8 cellular contexts compared by ENCODE assay signal in the genomic region with DNA sequence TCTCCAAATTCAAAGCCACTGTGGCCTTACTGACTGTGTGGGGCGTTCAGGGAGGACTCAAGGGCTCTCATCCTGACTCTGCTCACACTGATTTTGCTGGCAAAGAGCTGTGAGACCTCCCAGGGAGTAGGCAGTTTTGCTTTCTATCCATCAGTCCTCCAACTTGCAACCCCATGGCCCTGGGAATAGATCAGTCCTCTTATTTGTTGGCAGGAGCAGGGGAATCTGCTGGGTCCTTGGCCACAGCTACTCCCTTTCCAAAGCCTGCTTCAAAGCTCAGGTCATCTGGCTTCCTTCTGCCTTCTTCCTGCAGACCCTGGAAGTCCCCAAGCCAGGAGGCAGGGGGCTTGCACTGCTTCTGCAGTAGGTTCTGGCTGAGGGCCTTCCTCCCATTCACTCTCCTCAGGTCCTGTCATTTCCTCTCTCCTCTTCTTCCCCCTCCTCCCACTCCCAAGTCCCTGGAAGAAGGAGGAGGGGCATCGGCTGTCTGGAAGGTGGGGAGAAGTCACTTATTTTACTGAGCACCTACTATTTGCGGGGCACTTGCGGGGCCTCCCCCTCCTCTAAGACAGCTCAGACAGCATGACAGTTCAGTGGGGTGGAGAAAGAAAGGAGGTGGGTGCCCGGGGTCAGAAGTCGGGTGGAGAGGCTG. TPM values are rescaled to one million over a fixed set of nuclear protein-coding genes. Genes with fewer than 3 reads are reported as not detected.
DNase-seq lines count a peak whose midpoint lies in the region; ATAC-seq lines count a peak whose summit lies in the region.

No MANE protein-coding gene starts in this region.

- POLR2A ChIA-PET in activated CD4-positive, alpha-beta T cell treated with anti-CD3 and anti-CD28 coated beads for 36 hours (lab: Charles Lee) = no interaction called here

- H3K27ac Mint-ChIP-seq in activated CD4-positive, alpha-beta T cell treated with anti-CD3 and anti-CD28 coated beads for 36 hours = no peak overlapping the region
- H3K27ac Mint-ChIP-seq in activated naive CD8-positive, alpha-beta T cell = no peak overlapping the region
- no peak overlapping the region for H3K27ac Mint-ChIP-seq in immature natural killer cell

- H3K9me3 ChIP-seq in stomach smooth muscle (ENCODE audit: control insufficient read depth in 2 of 2, low read length in 2 of 2) = no peaks in the 10 kb centered on the region

- CTCF ChIA-PET in activated CD4-positive, alpha-beta T cell treated with anti-CD3 and anti-CD28 coated beads for 36 hours (lab: Charles Lee) = interaction anchor here (1.2 to 4.5 kb wide), 2 partner anchors 21 to 24 kb away, joined by 7 to 21 read pairs; no protein-coding TSS in a partner anchor

- intact Hi-C loops in activated CD4-positive, alpha-beta T cell treated with anti-CD3 and anti-CD28 coated beads for 36 hours (cut with DNase I, micrococcal nuclease) = no loop called here

- H3K4me3 ChIP-seq in stomach smooth muscle (ENCODE audit: low read length in 2 of 2) = peak overlapping the region; percentile 48 to 86

- peaks cover 50% of the 10 kb centered on the region for H3K4me1 ChIP-seq in stomach smooth muscle (ENCODE audit: control insufficient read depth, insufficient read depth, low read length)

- no peaks in the 10 kb centered on the region for H3K36me3 Mint-ChIP-seq in activated CD4-positive, alpha-beta T cell treated with anti-CD3 and anti-CD28 coated beads for 36 hours (ENCODE audit: low read depth)
- no peaks in the 10 kb centered on the region for H3K36me3 Mint-ChIP-seq in activated naive CD8-positive, alpha-beta T cell
- peaks cover 3 to 15% (median 8%) of the 10 kb centered on the region in 3 donors for H3K36me3 Mint-ChIP-seq in immature natural killer cell

- no peak for ATAC-seq in activated CD4-positive, alpha-beta T cell treated with anti-CD3 and anti-CD28 coated beads for 36 hours

- peaks cover 61% of the 10 kb centered on the region for H3K27me3 Mint-ChIP-seq in activated CD4-positive, alpha-beta T cell treated with anti-CD3 and anti-CD28 coated beads for 36 hours
- H3K27me3 Mint-ChIP-seq in activated naive CD8-positive, alpha-beta T cell = peaks cover 31% of the 10 kb centered on the region
- H3K27me3 Mint-ChIP-seq in immature natural killer cell (ENCODE audit: low read depth in 3 of 3) = peaks cover 6 to 30% (median 21%) of the 10 kb centered on the region in 3 donors

- DNase-seq in activated CD4-positive, alpha-beta T cell treated with anti-CD3 and anti-CD28 coated beads for 36 hours = no peak
- DNase-seq in activated CD4-positive, alpha-beta T cell treated with anti-CD3 and anti-CD28 coated beads, Interleukin-2, amount 50 U/mL, for 1 hour = no peak
- DNase-seq in immature natural killer cell (no peak), anterior cingulate cortex (lab: John Stamatoyannopoulos, UW) (no peak), AG20443 (ENCODE audit: low spot score) (no peak)
- no peak for DNase-seq in stimulated activated naive CD4-positive, alpha-beta T cell treated with Interleukin-2 at 50 U/mL for 16 hours (lab: John Stamatoyannopoulos, UW)

- H3K27me3 ChIP-seq in stomach smooth muscle (ENCODE audit: control insufficient read depth in 1 of 2, insufficient read depth in 2 of 2, low read length in 2 of 2) = peaks cover 0 to 2% of the 10 kb centered on the region in 2 donors

- H3K27ac ChIP-seq in stomach smooth muscle (ENCODE audit: low read length) = peak overlapping the region; percentile 58

- H3K9me3 Mint-ChIP-seq in activated CD4-positive, alpha-beta T cell treated with anti-CD3 and anti-CD28 coated beads for 36 hours (ENCODE audit: low read depth) = no peaks in the 10 kb centered on the region
- H3K9me3 Mint-ChIP-seq in activated naive CD8-positive, alpha-beta T cell (ENCODE audit: low read depth) = no peaks in the 10 kb centered on the region
- H3K9me3 Mint-ChIP-seq in immature natural killer cell = no peaks in the 10 kb centered on the region

- H3K9ac ChIP-seq in stomach smooth muscle (ENCODE audit: low read length in 2 of 2) = peak overlapping the region; percentile 78 to 87

- peaks cover 15% of the 10 kb centered on the region for H3K4me1 Mint-ChIP-seq in activated CD4-positive, alpha-beta T cell treated with anti-CD3 and anti-CD28 coated beads for 36 hours
- H3K4me1 Mint-ChIP-seq in activated naive CD8-positive, alpha-beta T cell (ENCODE audit: low read depth) = peaks cover 20% of the 10 kb centered on the region
- H3K4me1 Mint-ChIP-seq in immature natural killer cell = peaks cover 0 to 14% of the 10 kb centered on the region in 2 donors

- peak overlapping the region; percentile 47 for H3K4me3 Mint-ChIP-seq in activated CD4-positive, alpha-beta T cell treated with anti-CD3 and anti-CD28 coated beads for 36 hours
- peak overlapping the region; percentile 78 for H3K4me3 Mint-ChIP-seq in activated naive CD8-positive, alpha-beta T cell
- H3K4me3 Mint-ChIP-seq in immature natural killer cell = peak overlapping the region in 4 of 5 donors; percentile 21 to 63 (median 52)

- no peaks in the 10 kb centered on the region for H3K36me3 ChIP-seq in stomach smooth muscle (ENCODE audit: control insufficient read depth in 2 of 2, insufficient read depth in 2 of 2, low read length in 2 of 2)

RNA-seq across cellular contexts. Expression of gene NAV1, which starts 0.8 kb away (rescaled TPM):
- 1 to 10 TPM; 1.9 to 2.6 TPM for total RNA-seq in activated CD4-positive, alpha-beta T cell treated with anti-CD3 and anti-CD28 coated beads for 36 hours
- under 1 TPM in 2 of 3 donors, not detected in 1; 0.23 to 0.56 TPM for polyA plus RNA-seq in immature natural killer cell

RNA-seq across cellular contexts. Expression of gene CSRP1, which starts 31.2 kb away (rescaled TPM):
- total RNA-seq in activated CD4-positive, alpha-beta T cell treated with anti-CD3 and anti-CD28 coated beads for 36 hours = 10 to 100 TPM; 49.2 to 50.7 TPM
- 10 to 100 TPM; 58.0 to 72.9 (median 61.8) TPM for polyA plus RNA-seq in immature natural killer cell
